In genomic region chr9:10268500-10269485, GRCh38 we compare ENCODE assay signal across 8 cellular contexts.
A peak's percentile ranks its signal among the peaks of the same experiment; 100 is the strongest.
DNase-seq lines count a peak whose midpoint lies in the region; ATAC-seq and TF ChIP-seq lines count a peak whose summit lies in the region.

No MANE protein-coding gene starts in this region.

- DNase-seq in HPDE6-E6E7 (ENCODE audit: extremely low spot score): peak; percentile 35
- no peak for DNase-seq in Panc1 (ENCODE audit: low read depth, low spot score)
- peak; percentile 42 for DNase-seq in glomerular endothelial cell (ENCODE audit: extremely low read depth, low read depth, low spot score)
- DNase-seq in smooth muscle cell (lab: John Stamatoyannopoulos, UW; ENCODE audit: unreplicated experiment): no peak

- no peak overlapping the region for H3K27ac ChIP-seq in Panc1 (ENCODE audit: low read length)
- no peak overlapping the region for H3K27ac ChIP-seq in smooth muscle cell (ENCODE audit: low read depth)

- TF ChIP-seq CTCF in Panc1 (IDR thresholded peaks at IDR 0.05) (peak; percentile 24), smooth muscle cell (IDR thresholded peaks at IDR 0.05; ENCODE audit: borderline replicate concordance, insufficient read depth, poor library complexity, severe bottlenecking) (peak; percentile 67)

- intact Hi-C loops in Panc1 (cut with micrococcal nuclease; ENCODE audit: unreplicated experiment): loop anchor here (10.0 kb wide), 1 partner anchor 204 kb away; no protein-coding TSS in a partner anchor

- 14% methylated on average over 8 of the region's 8 CpGs for WGBS in smooth muscle cell (ENCODE audit: low lambda C conversion rate)

- in situ Hi-C loops in Panc1 (cut with HindIII; ENCODE audit: low pct_unique_long_range_greater_than_20kb, low sequenced_read_pairs): no loop called here

- no peaks in the 10 kb centered on the region for H4K20me1 ChIP-seq in smooth muscle cell (ENCODE audit: low read depth)

- H3K79me2 ChIP-seq in smooth muscle cell (ENCODE audit: low read depth): no peaks in the 10 kb centered on the region

- H3K4me1 ChIP-seq in Panc1 (ENCODE audit: control insufficient read depth, insufficient read depth, low read length) (no peaks in the 10 kb centered on the region), smooth muscle cell (ENCODE audit: low read depth) (no peaks in the 10 kb centered on the region)

- no TSS peak for BruUV-seq in Panc1 (replicated peaks; lab: Mats Ljungman, UMichigan)

- POLR2A ChIA-PET in Panc1 (lab: Charles Lee): no interaction called here

- H3F3A ChIP-seq in smooth muscle cell (ENCODE audit: low read depth): peaks cover 7% of the 10 kb centered on the region

- H3K4me3 ChIP-seq in Panc1 (ENCODE audit: low read depth in 2 of 2, low read length in 2 of 2): no peak overlapping the region
- peak overlapping the region; percentile 31 for H3K4me3 ChIP-seq in smooth muscle cell

- H3K4me2 ChIP-seq in smooth muscle cell: peak overlapping the region; percentile 83

- H3K27me3 ChIP-seq in Panc1 (ENCODE audit: control insufficient read depth, insufficient read depth, low read length): no peaks in the 10 kb centered on the region
- H3K27me3 ChIP-seq in smooth muscle cell (ENCODE audit: low read depth): no peaks in the 10 kb centered on the region

- H2AFZ ChIP-seq in smooth muscle cell (ENCODE audit: low read depth): peak overlapping the region; percentile 76

- peak overlapping the region; percentile 30 for H3K9ac ChIP-seq in smooth muscle cell (ENCODE audit: low read depth)

- CTCF ChIA-PET in Panc1 (lab: Charles Lee): no interaction called here

- H3K36me3 ChIP-seq in Panc1 (ENCODE audit: control insufficient read depth, insufficient read depth, low read length): no peaks in the 10 kb centered on the region
- H3K36me3 ChIP-seq in smooth muscle cell (ENCODE audit: low read depth): no peaks in the 10 kb centered on the region

- H3K9me3 ChIP-seq in Panc1 (ENCODE audit: control insufficient read depth, insufficient read depth, low read depth, low read length) (no peaks in the 10 kb centered on the region), smooth muscle cell (replicated peaks; ENCODE audit: low read depth) (no peaks in the 10 kb centered on the region)

- ATAC-seq in GM18511 (IDR thresholded peaks at IDR 0.05; ENCODE audit: unreplicated experiment) (peak; percentile 63), Panc1 (no peak), GM21825 (IDR thresholded peaks at IDR 0.05; ENCODE audit: unreplicated experiment) (no peak), GM18868 (IDR thresholded peaks at IDR 0.05; ENCODE audit: unreplicated experiment) (no peak), GM18517 (IDR thresholded peaks at IDR 0.05; ENCODE audit: unreplicated experiment) (no peak)

Comparison
In these comparisons a context has a peak if more than half of its experiments do, and no peak if none do; other contexts are left out.
1. DNase-seq: peak in HPDE6-E6E7 (single experiment) and glomerular endothelial cell (single experiment); none in Panc1 (single experiment) and smooth muscle cell (single experiment).